In genomic region chr3:121073011-121073410, GRCh38 we compare ENCODE assay signal across 29 cellular contexts.
"Had no signal": no experiment of that assay in that cellular context is flagged by ENCODE, and none has a peak within 500 bp of the region (broad histone marks: within the 10 kb centered on the region; RNA-seq: fewer than 3 reads in every experiment).

No MANE protein-coding gene starts in this region.

- H3K9me3 Mint-ChIP-seq: neural progenitor cell; stimulated activated naive CD8-positive, alpha-beta T cell treated with anti-CD3 and anti-CD28 coated beads, Interleukin-15, Interleukin-2, amounts not matched to agents 100 ng/mL and 50 ng/mL, for 24 hours; type B pancreatic cell had no signal

- H3K36me3 Mint-ChIP-seq: naive thymus-derived CD4-positive, alpha-beta T cell; neural progenitor cell; stimulated activated effector memory CD8-positive, alpha-beta T cell treated with anti-CD3 and anti-CD28 coated beads, Interleukin-12 subunit alpha, Interleukin-12 subunit beta, amount 100 ng/mL, for 72 hours; stimulated activated naive B cell treated with anti-CD40 and anti-IgM and Interleukin-4, amounts not matched to agents 10 μg/mL and 1 μg/mL and 100 μg/mL, for 72 hours; type B pancreatic cell had no signal

- H3K27me3 Mint-ChIP-seq: naive thymus-derived CD4-positive, alpha-beta T cell; progenitor cell of endocrine pancreas; stimulated activated naive B cell treated with anti-CD40 and anti-IgM and Interleukin-4, amounts not matched to agents 10 μg/mL and 1 μg/mL and 100 μg/mL, for 72 hours; stimulated activated naive CD8-positive, alpha-beta T cell treated with anti-CD3 and anti-CD28 coated beads, Interleukin-15, Interleukin-2, amounts not matched to agents 100 ng/mL and 50 ng/mL, for 24 hours; type B pancreatic cell had no signal

- H3K27me3 ChIP-seq: neural progenitor cell, ovary, right atrium auricular region, right lobe of liver, sigmoid colon, stomach, tibial artery, transverse colon, upper lobe of right lung, vagina had no signal

- H3K27ac Mint-ChIP-seq: naive thymus-derived CD4-positive, alpha-beta T cell; natural killer cell; nephron progenitor cell; neural progenitor cell; progenitor cell of endocrine pancreas; stimulated activated effector memory CD8-positive, alpha-beta T cell treated with anti-CD3 and anti-CD28 coated beads, Interleukin-12 subunit alpha, Interleukin-12 subunit beta, amount 100 ng/mL, for 72 hours; stimulated activated naive B cell treated with anti-CD40 and anti-IgM and Interleukin-4, amounts not matched to agents 10 μg/mL and 1 μg/mL and 100 μg/mL, for 72 hours; stimulated activated naive CD8-positive, alpha-beta T cell treated with anti-CD3 and anti-CD28 coated beads, Interleukin-15, Interleukin-2, amounts not matched to agents 100 ng/mL and 50 ng/mL, for 24 hours; type B pancreatic cell had no signal

- ATAC-seq: naive thymus-derived CD4-positive, alpha-beta T cell; natural killer cell; psoas muscle; right lobe of liver; stimulated activated effector memory CD8-positive, alpha-beta T cell treated with anti-CD3 and anti-CD28 coated beads, Interleukin-12 subunit alpha, Interleukin-12 subunit beta, amount 100 ng/mL, for 72 hours; stimulated activated naive B cell treated with anti-CD40 and anti-IgM and Interleukin-4, amounts not matched to agents 10 μg/mL and 1 μg/mL and 100 μg/mL, for 72 hours; upper lobe of right lung had no signal

- H3K4me1 ChIP-seq: neural progenitor cell, parathyroid adenoma, psoas muscle, right lobe of liver, sigmoid colon, stomach, transverse colon, upper lobe of right lung, vagina had no signal

- H3K4me3 Mint-ChIP-seq: naive thymus-derived CD4-positive, alpha-beta T cell; natural killer cell; nephron progenitor cell; neural progenitor cell; stimulated activated effector memory CD8-positive, alpha-beta T cell treated with anti-CD3 and anti-CD28 coated beads, Interleukin-12 subunit alpha, Interleukin-12 subunit beta, amount 100 ng/mL, for 72 hours; stimulated activated naive B cell treated with anti-CD40 and anti-IgM and Interleukin-4, amounts not matched to agents 10 μg/mL and 1 μg/mL and 100 μg/mL, for 72 hours; stimulated activated naive CD8-positive, alpha-beta T cell treated with anti-CD3 and anti-CD28 coated beads, Interleukin-15, Interleukin-2, amounts not matched to agents 100 ng/mL and 50 ng/mL, for 24 hours; type B pancreatic cell had no signal

- H3K9me3 ChIP-seq: ovary, psoas muscle, right atrium auricular region, right lobe of liver, sigmoid colon, stomach, tibial artery, transverse colon, upper lobe of right lung, vagina had no signal

- DNase-seq: naive thymus-derived CD4-positive, alpha-beta T cell; natural killer cell; nephron progenitor cell; occipital lobe; ovary; posterior cingulate gyrus; psoas muscle; retina; right lobe of liver; sigmoid colon; small intestine; stimulated activated CD4-positive, alpha-beta T cell treated with anti-CD3 and anti-CD28 coated beads, Interleukin-15, amount 100 ng/mL, for 24 hours; stimulated activated CD4-positive, alpha-beta T cell treated with anti-CD3 and anti-CD28 coated beads, Interleukin-2, amount 100 ng/mL, for 24 hours; stimulated activated CD4-positive, alpha-beta T cell treated with anti-CD3 and anti-CD28 coated beads, Interleukin-2, amount 100 ng/mL, for 48 hours; stimulated activated CD4-positive, alpha-beta T cell treated with anti-CD3 and anti-CD28 coated beads, Interleukin-4, amount 100 ng/mL, for 24 hours; stimulated activated naive B cell treated with anti-CD40 and anti-IgM and Interleukin-4, amounts not matched to agents 10 μg/mL and 1 μg/mL and 100 μg/mL, for 72 hours; stimulated activated naive CD4-positive, alpha-beta T cell treated with Interleukin-2 at 50 U/mL for 16 hours; stomach; tibial artery; transverse colon; upper lobe of right lung had no signal

- H3K27ac ChIP-seq: neural progenitor cell, ovary, parathyroid adenoma, psoas muscle, right atrium auricular region, right lobe of liver, sigmoid colon, stomach, transverse colon, upper lobe of right lung, vagina had no signal

- H3K36me3 ChIP-seq: neural progenitor cell, ovary, right atrium auricular region, right lobe of liver, sigmoid colon, stomach, tibial artery, transverse colon, upper lobe of right lung, vagina had no signal

- H3K4me3 ChIP-seq: neural progenitor cell, ovary, psoas muscle, right atrium auricular region, right lobe of liver, sigmoid colon, stomach, transverse colon, upper lobe of right lung, vagina had no signal

- H3K4me1 Mint-ChIP-seq: natural killer cell; nephron progenitor cell; neural progenitor cell; stimulated activated effector memory CD8-positive, alpha-beta T cell treated with anti-CD3 and anti-CD28 coated beads, Interleukin-12 subunit alpha, Interleukin-12 subunit beta, amount 100 ng/mL, for 72 hours; stimulated activated naive B cell treated with anti-CD40 and anti-IgM and Interleukin-4, amounts not matched to agents 10 μg/mL and 1 μg/mL and 100 μg/mL, for 72 hours had no signal
